Comparison of ENCODE assay signal across 10 cellular contexts in the genomic region with DNA sequence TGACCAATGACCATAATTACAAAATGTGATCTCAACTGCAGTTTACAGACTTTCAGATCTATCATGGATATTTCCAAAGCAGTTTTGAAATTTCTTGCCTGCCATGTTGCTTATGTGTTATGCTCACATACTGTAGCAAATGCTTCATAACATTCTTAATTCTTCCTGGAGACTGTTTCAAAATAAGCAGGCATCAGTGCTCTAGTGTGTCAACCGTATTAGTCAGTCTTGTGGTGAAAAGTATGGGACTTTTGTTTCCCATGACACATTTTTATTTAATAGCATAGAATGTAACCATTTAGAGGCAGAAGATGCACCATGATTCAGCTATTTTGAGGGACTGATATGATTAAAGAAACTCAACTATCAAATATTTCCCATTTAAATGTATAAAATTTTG. TPM values are rescaled to one million over a fixed set of nuclear protein-coding genes. Genes with fewer than 3 reads are reported as not detected.
DNase-seq lines count a peak whose midpoint lies in the region; ATAC-seq and TF ChIP-seq lines count a peak whose summit lies in the region.
"Had no signal": no experiment of that assay in that cellular context is flagged by ENCODE, and none has a peak within 500 bp of the region (broad histone marks: within the 10 kb centered on the region; RNA-seq: fewer than 3 reads in every experiment).

No MANE protein-coding gene starts in this region.

- no peak for ATAC-seq in right lobe of liver

- peaks cover 3% of the 10 kb centered on the region; the same call in 1 of the 2 replicates for H3K36me3 ChIP-seq in SJSA1
- peaks cover 4% of the 10 kb centered on the region for H3K36me3 ChIP-seq in skeletal muscle satellite cell (ENCODE audit: insufficient read depth, low read length)
- no peaks in the 10 kb centered on the region for H3K36me3 ChIP-seq in right lobe of liver

- WGBS in right lobe of liver (ENCODE audit: insufficient coverage, low coverage, low lambda C conversion rate, missing lambda C conversion rate), result 55% methylated on average over 1 of the region's 1 CpG

- DNase-seq in DMS 273 (lab: John Stamatoyannopoulos, UW; ENCODE audit: unreplicated experiment) (peak; percentile 15), DMS 273 treated with DMSO at 0.1 percent for 48 hours (lab: John Stamatoyannopoulos, UW) (no peak), SJSA1 (ENCODE audit: low read depth in 1 of 2, low spot score in 2 of 2) (peak in 1 of 2 experiments; percentile 77), fibroblast of peridontal ligament (ENCODE audit: extremely low read depth) (peak; percentile 88), right lobe of liver (no peak), amniotic stem cell (lab: John Stamatoyannopoulos, UW) (no peak), SKM-1 treated with dmso at 0.1 percent for 144 hours (lab: John Stamatoyannopoulos, UW; ENCODE audit: unreplicated experiment) (no peak)
- DNase-seq: kidney had no signal

- H3K9me3 ChIP-seq in SJSA1 (replicated peaks), result 0 out of 2 replicates have a peak, but pooled peaks cover 3% of the 10 kb centered on the region
- peaks cover 4% of the 10 kb centered on the region for H3K9me3 ChIP-seq in skeletal muscle satellite cell (replicated peaks; ENCODE audit: low read length)
- H3K9me3 ChIP-seq in right lobe of liver, result no peaks in the 10 kb centered on the region

- H3K4me3 ChIP-seq in SJSA1 (peak overlapping the region; percentile 86), skeletal muscle satellite cell (ENCODE audit: low read length) (peak overlapping the region; percentile 89), right lobe of liver (no peak overlapping the region)

- intact Hi-C loops in right lobe of liver (cut with DNase I), result no loop called here

- peaks cover 37% of the 10 kb centered on the region for H3K4me1 ChIP-seq in SJSA1 (replicated peaks)
- H3K4me1 ChIP-seq in skeletal muscle satellite cell (ENCODE audit: control insufficient read depth, insufficient read depth, low read length), result peaks cover 18% of the 10 kb centered on the region
- no peaks in the 10 kb centered on the region for H3K4me1 ChIP-seq in right lobe of liver

- peak overlapping the region; percentile 92 for H3K9ac ChIP-seq in skeletal muscle satellite cell (ENCODE audit: low read depth, low read length)

- H3K27me3 ChIP-seq in SJSA1 (replicated peaks) (no peaks in the 10 kb centered on the region), skeletal muscle satellite cell (ENCODE audit: control insufficient read depth, insufficient read depth, low read length) (no peaks in the 10 kb centered on the region), right lobe of liver (peaks cover 0 to 4% of the 10 kb centered on the region in 2 donors)

- TF ChIP-seq CTCF in right lobe of liver (IDR thresholded peaks at IDR 0.05), result no peak

- H3K27ac ChIP-seq in SJSA1 (peak overlapping the region; percentile 85), right lobe of liver (no peak overlapping the region)
- H3K27ac ChIP-seq: 22Rv1 had no signal

- H3K4me2 ChIP-seq in skeletal muscle satellite cell (ENCODE audit: low read length), result peak overlapping the region; percentile 88

- TF ChIP-seq POLR2A in right lobe of liver (IDR thresholded peaks at IDR 0.05), result no peak

RNA-seq across cellular contexts. Expression of a gene that starts 1.7 kb away (rescaled TPM):
- total RNA-seq in SJSA1 (2014; rRNA removed; shearing (Covaris generic)), result 41.7 and 51.3 TPM in 2 replicates
- total RNA-seq in skeletal muscle satellite cell (2012; rRNA removed), result 26.2 and 30.2 TPM in 2 replicates
- total RNA-seq in right lobe of liver, result not detected
- total RNA-seq: kidney had no signal

Comparison
In these comparisons a context has a peak if more than half of its experiments do, and no peak if none do; other contexts are left out.
1. DNase-seq: peak in DMS 273 (single experiment) and fibroblast of peridontal ligament (single experiment); none in DMS 273 treated with DMSO at 0.1 percent for 48 hours (single experiment), right lobe of liver (0 of 3), amniotic stem cell (single experiment) and SKM-1 treated with dmso at 0.1 percent for 144 hours (single experiment).
2. H3K4me3 ChIP-seq: peak in SJSA1 (single experiment) and skeletal muscle satellite cell (single experiment); none in right lobe of liver (0 of 3).
3. RNA of a gene that starts 1.7 kb away (total RNA-seq): 41.7 to 51.3 TPM in SJSA1; not detected in right lobe of liver; every median in the first group is over 10 times any median in the second.